ENCODE assay signal across 11 cellular contexts in genomic region chr1:108947871-108948525, GRCh38. TPM values are rescaled to one million over a fixed set of nuclear protein-coding genes. Genes with fewer than 3 reads are reported as not detected.
A peak's percentile ranks its signal among the peaks of the same experiment; 100 is the strongest.
DNase-seq lines count a peak whose midpoint lies in the region; ATAC-seq and TF ChIP-seq lines count a peak whose summit lies in the region.
"Had no signal": no experiment of that assay in that cellular context is flagged by ENCODE, and none has a peak within 500 bp of the region (broad histone marks: within the 10 kb centered on the region; RNA-seq: fewer than 3 reads in every experiment).

No MANE protein-coding gene starts in this region.

- peaks cover 6 to 33% of the 10 kb centered on the region in 2 donors for H3K36me3 ChIP-seq in gastrocnemius medialis

- no peak overlapping the region for H3K4me3 ChIP-seq in gastrocnemius medialis
- H3K4me3 ChIP-seq: BLaER1 treated with 17β-estradiol and CSF1 and Interleukin-3, amounts not matched to agents 10 nM and 100 nM; SJSA1 had no signal

- H3K4me1 Mint-ChIP-seq in CD14-positive monocyte: peaks cover 9% of the 10 kb centered on the region
- peaks cover 20% of the 10 kb centered on the region for H3K4me1 Mint-ChIP-seq in glutamatergic neuron (ENCODE audit: low read depth, unreplicated experiment)
- peaks cover 5% of the 10 kb centered on the region for H3K4me1 Mint-ChIP-seq in nephron progenitor cell

- H3K27ac Mint-ChIP-seq in CD14-positive monocyte (peak overlapping the region in 4 of 7 donors; percentile 23 to 74 (median 58)), glutamatergic neuron (ENCODE audit: unreplicated experiment) (peak overlapping the region; percentile 72), nephron progenitor cell (peak overlapping the region; percentile 11)

- H3K9me3 ChIP-seq in gastrocnemius medialis: no peaks in the 10 kb centered on the region
- H3K9me3 ChIP-seq: ascending aorta; BLaER1 treated with 17β-estradiol and CSF1 and Interleukin-3, amounts not matched to agents 10 nM and 100 nM; SJSA1 had no signal

- H3K27me3 ChIP-seq in gastrocnemius medialis: no peaks in the 10 kb centered on the region
- H3K27me3 ChIP-seq: ascending aorta; BLaER1 treated with 17β-estradiol and CSF1 and Interleukin-3, amounts not matched to agents 10 nM and 100 nM; SJSA1 had no signal

- H3K9me3 Mint-ChIP-seq in CD14-positive monocyte: no peaks in the 10 kb centered on the region
- no peaks in the 10 kb centered on the region for H3K9me3 Mint-ChIP-seq in glutamatergic neuron (ENCODE audit: unreplicated experiment)
- no peaks in the 10 kb centered on the region for H3K9me3 Mint-ChIP-seq in nephron progenitor cell

- intact Hi-C loops in CD14-positive monocyte (cut with micrococcal nuclease) (no loop called here), gastrocnemius medialis (cut with DNase I; ENCODE audit: low total_unique reads) (no loop called here)

- H3K36me3 Mint-ChIP-seq in CD14-positive monocyte (peaks cover 29 to 55% of the 10 kb centered on the region in 2 donors), glutamatergic neuron (ENCODE audit: unreplicated experiment) (no peaks in the 10 kb centered on the region), nephron progenitor cell (ENCODE audit: low read depth) (peaks cover 39% of the 10 kb centered on the region)

- in situ Hi-C loops in gastrocnemius medialis (cut with MboI; ENCODE audit: low sequenced_read_pairs in 4 of 4): no loop called here

- DNase-seq in CD14-positive monocyte (ENCODE audit: low spot score) (no peak), glutamatergic neuron (no peak), nephron progenitor cell (no peak), gastrocnemius medialis (no peak)
- no peak for DNase-seq in stimulated activated CD4-positive, alpha-beta T cell treated with anti-CD3 and anti-CD28 coated beads, Interleukin-1b, Interleukin-23, amount 100 ng/mL, for 48 hours
- DNase-seq in activated CD8-positive, alpha-beta memory T cell treated with anti-CD3 and anti-CD28 coated beads, Interleukin-2, amount 50 U/mL, for 48 hours: no peak

- H3K27me3 Mint-ChIP-seq in CD14-positive monocyte (ENCODE audit: low read depth in 3 of 3): peaks cover 0 to 2% (median 0%) of the 10 kb centered on the region in 3 donors
- peaks cover 3% of the 10 kb centered on the region for H3K27me3 Mint-ChIP-seq in glutamatergic neuron (ENCODE audit: unreplicated experiment)
- H3K27me3 Mint-ChIP-seq in nephron progenitor cell (ENCODE audit: low read depth, poor library complexity): no peaks in the 10 kb centered on the region

- no peak for TF ChIP-seq POLR2A in gastrocnemius medialis (IDR thresholded peaks at IDR 0.05)

- peaks cover 7 to 9% of the 10 kb centered on the region in 2 donors for H3K4me1 ChIP-seq in gastrocnemius medialis

- H3K4me3 Mint-ChIP-seq in CD14-positive monocyte (no peak overlapping the region), glutamatergic neuron (ENCODE audit: unreplicated experiment) (peak overlapping the region; percentile 12), nephron progenitor cell (no peak overlapping the region)

- H3K27ac ChIP-seq in angular gyrus (ENCODE audit: low read depth, low read length) (peak overlapping the region; percentile 51), gastrocnemius medialis (peak overlapping the region in 1 of 4 donors; percentile 29)
- H3K27ac ChIP-seq: ascending aorta; BLaER1 treated with 17β-estradiol and CSF1 and Interleukin-3, amounts not matched to agents 10 nM and 100 nM; SJSA1 had no signal

- no peak for TF ChIP-seq CTCF in CD14-positive monocyte (IDR thresholded peaks at IDR 0.05)
- TF ChIP-seq CTCF in glutamatergic neuron (IDR thresholded peaks at IDR 0.05; ENCODE audit: partially characterized antibody, unreplicated experiment): no peak
- no peak for TF ChIP-seq CTCF in nephron progenitor cell (IDR thresholded peaks at IDR 0.05)
- no peak for TF ChIP-seq CTCF in gastrocnemius medialis (IDR thresholded peaks at IDR 0.05 in 4 of 5, conservative IDR thresholded peaks at IDR 0.05 in 1 of 5)

- ATAC-seq in gastrocnemius medialis (no peak), HG02870 (IDR thresholded peaks at IDR 0.05; ENCODE audit: unreplicated experiment) (no peak)

RNA-seq across cellular contexts. Expression of gene CLCC1, which starts 15.3 kb away (rescaled TPM):
- polyA plus RNA-seq in CD14-positive monocyte: 10 to 100 TPM in 1 of 2 donors, 1 to 10 TPM in 1; 9.4 to 12.9 TPM
- 26.4 TPM for total RNA-seq in glutamatergic neuron (ENCODE audit: unreplicated experiment)
- total RNA-seq in gastrocnemius medialis: 10 to 100 TPM; 24.1 to 32.4 (median 28.5) TPM

Comparison
In these comparisons a context has a peak if more than half of its experiments do, and no peak if none do; other contexts are left out.
1. H3K27ac Mint-ChIP-seq: peak in every context shown above with its lines; median percentile 72 in glutamatergic neuron; 58 in CD14-positive monocyte; 11 in nephron progenitor cell.